Comparison of ENCODE assay signal across 13 cellular contexts in the genomic region with DNA sequence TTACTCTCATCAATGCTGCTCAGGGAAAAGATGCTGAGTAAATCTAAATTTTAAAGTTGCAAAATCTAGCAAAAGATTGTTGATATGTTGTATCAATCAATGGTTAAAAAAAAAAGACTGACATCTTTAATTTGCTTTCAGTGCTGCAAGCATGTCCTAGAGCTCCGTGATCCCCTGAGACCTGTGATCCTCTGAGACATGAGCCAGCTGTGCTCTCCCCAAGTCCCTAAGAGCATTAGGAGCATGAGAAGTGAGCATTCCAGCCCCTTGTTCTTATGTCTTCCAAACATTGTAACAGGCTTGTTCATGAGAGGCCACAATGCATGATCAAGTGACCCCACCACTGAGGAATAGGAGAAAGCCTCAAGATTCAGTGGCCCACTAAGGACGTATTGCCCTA.
"Had no signal": no experiment of that assay in that cellular context is flagged by ENCODE, and none has a peak within 500 bp of the region (broad histone marks: within the 10 kb centered on the region; RNA-seq: fewer than 3 reads in every experiment).

No MANE protein-coding gene starts in this region.

- H3K27ac ChIP-seq: tibial artery, vagina had no signal

- H3K27me3 ChIP-seq: tibial artery, vagina had no signal

- H3K27me3 Mint-ChIP-seq: activated CD4-positive, alpha-beta memory T cell treated with anti-CD3 and anti-CD28 coated beads, Interleukin-2, amount 10 ng/mL, durations not matched to agents 7 days and 5 days had no signal

- H3K4me3 ChIP-seq: dorsolateral prefrontal cortex, tibial artery, vagina had no signal

- H3K9me3 Mint-ChIP-seq: activated CD4-positive, alpha-beta memory T cell treated with anti-CD3 and anti-CD28 coated beads, Interleukin-2, amount 10 ng/mL, durations not matched to agents 7 days and 5 days; activated naive CD4-positive, alpha-beta T cell treated with anti-CD3 and anti-CD28 coated beads for 36 hours; activated T-helper 1 cell treated with anti-CD3 and anti-CD28 coated beads, Interleukin-12 subunit alpha, Interleukin-12 subunit beta, Interleukin-2, Interleukin-4 antibody, amounts not matched to agents 30 ng/mL and 10 ng/mL and 1 ng/mL, durations not matched to agents 14 hours and 24 hours and 36 hours; nephron progenitor cell; T-helper 2 cell treated with Interferon-gamma antibody and Interleukin-4, amounts not matched to agents 5 μg/mL and 100 μg/mL, for 36 hours had no signal

- H3K27ac Mint-ChIP-seq: activated CD4-positive, alpha-beta memory T cell treated with anti-CD3 and anti-CD28 coated beads, Interleukin-2, amount 10 ng/mL, durations not matched to agents 7 days and 5 days; activated naive CD4-positive, alpha-beta T cell treated with anti-CD3 and anti-CD28 coated beads for 36 hours; activated T-helper 1 cell treated with anti-CD3 and anti-CD28 coated beads, Interleukin-12 subunit alpha, Interleukin-12 subunit beta, Interleukin-2, Interleukin-4 antibody, amounts not matched to agents 30 ng/mL and 10 ng/mL and 1 ng/mL, durations not matched to agents 14 hours and 24 hours and 36 hours; nephron progenitor cell; T-helper 2 cell treated with Interferon-gamma antibody and Interleukin-4, amounts not matched to agents 5 μg/mL and 100 μg/mL, for 36 hours had no signal

- H3K4me1 Mint-ChIP-seq: activated CD4-positive, alpha-beta memory T cell treated with anti-CD3 and anti-CD28 coated beads, Interleukin-2, amount 10 ng/mL, durations not matched to agents 7 days and 5 days had no signal

- H3K36me3 ChIP-seq: tibial artery, vagina had no signal

- DNase-seq: activated CD4-positive, alpha-beta memory T cell treated with anti-CD3 and anti-CD28 coated beads, Interleukin-2, amount 10 ng/mL, durations not matched to agents 7 days and 5 days; activated naive CD4-positive, alpha-beta T cell treated with anti-CD3 and anti-CD28 coated beads for 36 hours; left cardiac atrium; stimulated activated CD4-positive, alpha-beta T cell treated with anti-CD3 and anti-CD28 coated beads, Interleukin-12 subunit alpha, Interleukin-12 subunit beta, amount 100 ng/mL, for 4 hours; stimulated activated CD4-positive, alpha-beta T cell treated with anti-CD3 and anti-CD28 coated beads, Interleukin-4, amount 100 ng/mL, for 1 hour; stimulated activated CD8-positive, alpha-beta memory T cell treated with anti-CD3 and anti-CD28 coated beads, Interleukin-4, amount 100 ng/mL, for 48 hours had no signal

- H3K4me3 Mint-ChIP-seq: activated CD4-positive, alpha-beta memory T cell treated with anti-CD3 and anti-CD28 coated beads, Interleukin-2, amount 10 ng/mL, durations not matched to agents 7 days and 5 days; activated naive CD4-positive, alpha-beta T cell treated with anti-CD3 and anti-CD28 coated beads for 36 hours; activated T-helper 1 cell treated with anti-CD3 and anti-CD28 coated beads, Interleukin-12 subunit alpha, Interleukin-12 subunit beta, Interleukin-2, Interleukin-4 antibody, amounts not matched to agents 30 ng/mL and 10 ng/mL and 1 ng/mL, durations not matched to agents 14 hours and 24 hours and 36 hours; nephron progenitor cell; T-helper 2 cell treated with Interferon-gamma antibody and Interleukin-4, amounts not matched to agents 5 μg/mL and 100 μg/mL, for 36 hours had no signal

- ATAC-seq: esophagus mucosa had no signal

- H3K9me3 ChIP-seq: tibial artery, vagina had no signal
